ENCODE assay signal across 18 cellular contexts in the genomic region with DNA sequence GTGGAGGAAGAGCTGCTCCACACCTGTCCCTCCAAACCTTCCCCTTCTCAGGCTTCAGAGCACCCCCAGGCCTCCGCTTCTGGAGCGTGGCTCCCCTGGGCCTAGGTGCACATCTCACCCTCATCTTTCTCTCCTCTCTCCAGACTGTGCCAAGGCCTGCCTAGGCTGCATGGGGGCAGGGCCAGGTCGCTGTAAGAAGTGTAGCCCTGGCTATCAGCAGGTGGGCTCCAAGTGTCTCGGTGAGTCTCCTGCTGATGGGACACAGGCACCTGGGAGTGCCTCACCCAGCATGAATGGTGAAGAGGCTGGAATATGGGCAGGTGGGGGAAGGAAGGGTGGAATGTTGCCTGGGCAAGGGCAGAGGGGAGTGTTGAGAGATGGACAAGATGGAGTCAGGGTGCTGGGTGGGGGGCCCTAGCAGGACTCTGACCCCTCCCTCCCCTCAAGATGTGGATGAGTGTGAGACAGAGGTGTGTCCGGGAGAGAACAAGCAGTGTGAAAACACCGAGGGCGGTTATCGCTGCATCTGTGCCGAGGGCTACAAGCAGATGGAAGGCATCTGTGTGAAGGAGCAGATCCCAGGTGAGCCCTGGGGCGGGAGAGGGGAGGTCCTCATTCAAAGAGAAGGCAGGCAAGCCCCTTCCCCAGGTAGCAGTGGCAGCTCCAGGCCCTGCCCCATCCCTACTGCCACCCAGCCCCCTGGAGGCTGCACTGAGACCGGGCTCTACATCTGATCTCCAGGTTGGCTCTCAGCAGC.
"Had no signal": no experiment of that assay in that cellular context is flagged by ENCODE, and none has a peak within 500 bp of the region (broad histone marks: within the 10 kb centered on the region; RNA-seq: fewer than 3 reads in every experiment).

No MANE protein-coding gene starts in this region.

- H3K27me3 Mint-ChIP-seq: activated naive CD4-positive, alpha-beta T cell treated with anti-CD3 and anti-CD28 coated beads, Interleukin-2, amount 50 U/mL, for 24 hours; central memory CD8-positive, alpha-beta T cell; naive B cell had no signal

- H3K4me3 ChIP-seq: left lung, pancreas, sigmoid colon, spleen had no signal

- H3K4me1 Mint-ChIP-seq: central memory CD8-positive, alpha-beta T cell had no signal

- H3K27ac ChIP-seq: brain microvascular endothelial cell, foreskin keratinocyte, left lung, pancreas, sigmoid colon, spleen had no signal

- ATAC-seq: foreskin keratinocyte, left lung, pancreas, WTC11 had no signal

- H3K9me3 ChIP-seq: left lung, pancreas, sigmoid colon, spleen had no signal

- H3K27me3 ChIP-seq: brain microvascular endothelial cell, foreskin keratinocyte, left lung, pancreas, sigmoid colon, spleen had no signal

- DNase-seq: activated CD4-positive, alpha-beta T cell treated with anti-CD3 and anti-CD28 coated beads for 48 hours; activated CD8-positive, alpha-beta memory T cell treated with anti-CD3 and anti-CD28 coated beads for 24 hours; activated T-cell treated with anti-CD3 and anti-CD28 coated beads for 4 hours; brain microvascular endothelial cell; effector memory CD4-positive, alpha-beta T cell; foreskin keratinocyte; glutamatergic neuron; kidney; left lung; mammary epithelial cell; naive B cell; pancreas; sigmoid colon; spleen had no signal

- H3K36me3 Mint-ChIP-seq: naive B cell had no signal

- H3K4me3 Mint-ChIP-seq: activated naive CD4-positive, alpha-beta T cell treated with anti-CD3 and anti-CD28 coated beads, Interleukin-2, amount 50 U/mL, for 24 hours; central memory CD8-positive, alpha-beta T cell; naive B cell; WTC11 had no signal

- H3K36me3 ChIP-seq: pancreas had no signal

- H3K27ac Mint-ChIP-seq: activated T-helper 2 cell treated with anti-CD3 and anti-CD28 coated beads, Interferon-gamma antibody, Interleukin-2, Interleukin-4, amounts not matched to agents 10 μg/mL and 5 μg/mL and 100 μg/mL, durations not matched to agents 14 hours and 24 hours and 36 hours; naive B cell; WTC11 had no signal

- H3K4me1 ChIP-seq: foreskin keratinocyte had no signal

- H3K9me3 Mint-ChIP-seq: activated naive CD4-positive, alpha-beta T cell treated with anti-CD3 and anti-CD28 coated beads, Interleukin-2, amount 50 U/mL, for 24 hours; activated T-helper 2 cell treated with anti-CD3 and anti-CD28 coated beads, Interferon-gamma antibody, Interleukin-2, Interleukin-4, amounts not matched to agents 10 μg/mL and 5 μg/mL and 100 μg/mL, durations not matched to agents 14 hours and 24 hours and 36 hours; central memory CD8-positive, alpha-beta T cell; naive B cell had no signal
